Comparison of ENCODE assay signal across 20 cellular contexts in genomic region chr3:44359146-44359751, GRCh38. TPM values are rescaled to one million over a fixed set of nuclear protein-coding genes. Genes with fewer than 3 reads are reported as not detected.
DNase-seq lines count a peak whose midpoint lies in the region; TF ChIP-seq lines count a peak whose summit lies in the region.
"Had no signal": no experiment of that assay in that cellular context is flagged by ENCODE, and none has a peak within 500 bp of the region (broad histone marks: within the 10 kb centered on the region; RNA-seq: fewer than 3 reads in every experiment).

No MANE protein-coding gene starts in this region.

- TSS peak; percentile 75 for BruUV-seq in Calu3 (replicated peaks; lab: Mats Ljungman, UMichigan)

- DNase-seq in Calu3 (no peak), mesenchymal stem cell (peak; percentile 38), GM13977 (ENCODE audit: low spot score) (no peak), cardiac septum (ENCODE audit: low spot score) (no peak), KBM-7 (no peak)
- no peak for DNase-seq in activated naive CD4-positive, alpha-beta T cell treated with anti-CD3 and anti-CD28 coated beads, Interleukin-2, amount 50 U/mL, for 16 hours
- DNase-seq: ACHN; activated CD4-positive, alpha-beta T cell treated with anti-CD3 and anti-CD28 coated beads, Interleukin-2, amount 50 U/mL, for 1 hour; brain microvascular endothelial cell; DMS79; effector memory CD4-positive, alpha-beta T cell; head of caudate nucleus; NCI-H1417 treated with DMSO at 0.1 percent for 48 hours; NCI-H2171 treated with DMSO at 0.1 percent for 48 hours; RPMI8226; stimulated activated CD4-positive, alpha-beta T cell treated with anti-CD3 and anti-CD28 coated beads, Interleukin-2, amount 100 ng/mL, for 24 hours had no signal

- H3K27me3 Mint-ChIP-seq in Calu3 (ENCODE audit: unreplicated experiment): no peaks in the 10 kb centered on the region

- H3K4me2 ChIP-seq in mesenchymal stem cell (ENCODE audit: low read length, poor library complexity, severe bottlenecking): no peak overlapping the region

- H2BK15ac ChIP-seq in mesenchymal stem cell (ENCODE audit: low read depth, poor library complexity, severe bottlenecking): no peak overlapping the region

- no peak overlapping the region for H3K4ac ChIP-seq in mesenchymal stem cell (ENCODE audit: low read depth in 1 of 2, low read length in 2 of 2)

- no peak overlapping the region for H2BK5ac ChIP-seq in mesenchymal stem cell (ENCODE audit: low read depth, low read length, poor library complexity, severe bottlenecking)

- H3K36me3 ChIP-seq in HUES6 (ENCODE audit: control insufficient read depth, insufficient read depth, low read length): peaks cover 6% of the 10 kb centered on the region; the same call in 1 of the 2 replicates
- H3K36me3 ChIP-seq in ectodermal cell (ENCODE audit: control insufficient read depth, insufficient read depth, low read length): no peaks in the 10 kb centered on the region
- H3K36me3 ChIP-seq in mesenchymal stem cell (ENCODE audit: control insufficient read depth in 1 of 2, insufficient read depth in 2 of 2, low read depth in 1 of 2, low read length in 2 of 2): peaks cover 0 to 25% of the 10 kb centered on the region in 2 experiments
- H3K36me3 ChIP-seq: brain microvascular endothelial cell had no signal

- CTCF ChIA-PET in Calu3 (lab: Charles Lee): interaction anchor here (0.5 to 0.6 kb wide), 2 partner anchors 27 to 383 kb away, joined by 5 to 6 read pairs; no protein-coding TSS in a partner anchor

- peak overlapping the region; percentile 20; the same call in 1 of the 2 replicates for H3K4me3 ChIP-seq in HUES6 (ENCODE audit: low read depth, low read length)
- H3K4me3 ChIP-seq in ectodermal cell (ENCODE audit: insufficient read depth, low read depth, low read length): no peak overlapping the region
- H3K4me3 ChIP-seq in mesenchymal stem cell (ENCODE audit: insufficient read depth in 1 of 2, low read depth in 1 of 2, low read length in 2 of 2): no peak overlapping the region
- H3K4me3 ChIP-seq: vagina had no signal

- H3K4me3 Mint-ChIP-seq in Calu3 (ENCODE audit: low read depth, unreplicated experiment): no peak overlapping the region

- H4K91ac ChIP-seq in mesenchymal stem cell (ENCODE audit: low read length): no peak overlapping the region

- H2AK5ac ChIP-seq in mesenchymal stem cell (ENCODE audit: low read length, severe bottlenecking): peak overlapping the region; percentile 80

- no peak overlapping the region for H3K9ac ChIP-seq in HUES6 (ENCODE audit: low read length)
- no peak overlapping the region for H3K9ac ChIP-seq in mesenchymal stem cell (ENCODE audit: low read length)

- H3K27me3 ChIP-seq in HUES6 (ENCODE audit: control insufficient read depth, insufficient read depth, low read length): no peaks in the 10 kb centered on the region
- no peaks in the 10 kb centered on the region for H3K27me3 ChIP-seq in ectodermal cell (ENCODE audit: control insufficient read depth, insufficient read depth, low read length, poor library complexity, severe bottlenecking)
- H3K27me3 ChIP-seq in mesenchymal stem cell (ENCODE audit: control insufficient read depth in 1 of 2, insufficient read depth in 1 of 2, low read length in 2 of 2): no peaks in the 10 kb centered on the region
- H3K27me3 ChIP-seq: brain microvascular endothelial cell, vagina had no signal

- H4K8ac ChIP-seq in mesenchymal stem cell (ENCODE audit: low read length): no peak overlapping the region

- H2AFZ ChIP-seq in mesenchymal stem cell (ENCODE audit: low read depth, low read length): no peak overlapping the region

- H3K9me3 ChIP-seq in HUES6 (ENCODE audit: control insufficient read depth, insufficient read depth, low read depth, low read length) (no peaks in the 10 kb centered on the region), ectodermal cell (ENCODE audit: control insufficient read depth, low read length) (no peaks in the 10 kb centered on the region), mesenchymal stem cell (ENCODE audit: control insufficient read depth, low read length) (no peaks in the 10 kb centered on the region)
- H3K9me3 ChIP-seq: vagina had no signal

- peaks cover 29% of the 10 kb centered on the region for H3K4me1 Mint-ChIP-seq in Calu3 (ENCODE audit: low read depth, unreplicated experiment)

- intact Hi-C loops in Calu3 (cut with micrococcal nuclease; ENCODE audit: unreplicated experiment): no loop called here
- intact Hi-C loops in cardiac septum (cut with DNase I): no loop called here

- no peak overlapping the region for H3K14ac ChIP-seq in mesenchymal stem cell (ENCODE audit: low read length in 2 of 2)

- H2BK120ac ChIP-seq in mesenchymal stem cell (ENCODE audit: low read depth, low read length): no peak overlapping the region

- H2BK12ac ChIP-seq in mesenchymal stem cell (ENCODE audit: low read length in 2 of 2): no peak overlapping the region

- no peak overlapping the region for H3K27ac ChIP-seq in HUES6 (ENCODE audit: low read depth, low read length)
- H3K27ac ChIP-seq in ectodermal cell (ENCODE audit: insufficient read depth, low read depth, low read length, poor library complexity, severe bottlenecking): peak overlapping the region; percentile 90
- H3K27ac ChIP-seq in mesenchymal stem cell (ENCODE audit: low read length, poor library complexity, severe bottlenecking): no peak overlapping the region
- H3K27ac ChIP-seq: brain microvascular endothelial cell, vagina had no signal

- peaks cover 25% of the 10 kb centered on the region for H3K4me1 ChIP-seq in HUES6 (ENCODE audit: control insufficient read depth, insufficient read depth, low read length)
- H3K4me1 ChIP-seq in ectodermal cell (ENCODE audit: control insufficient read depth, insufficient read depth, low read length): peaks cover 16% of the 10 kb centered on the region
- peaks cover 9% of the 10 kb centered on the region for H3K4me1 ChIP-seq in mesenchymal stem cell (ENCODE audit: control insufficient read depth, insufficient read depth, low read depth, low read length)
- H3K4me1 ChIP-seq: vagina had no signal

- no peaks in the 10 kb centered on the region for H3K9me3 Mint-ChIP-seq in Calu3 (ENCODE audit: low read depth, unreplicated experiment)
- H3K9me3 Mint-ChIP-seq: activated naive CD4-positive, alpha-beta T cell treated with anti-CD3 and anti-CD28 coated beads, Interleukin-2, amount 50 U/mL, for 72 hours had no signal

- WGBS in ectodermal cell, 2 experiments: 30 to 37% methylated on average over 3 of the region's 3 CpGs
- 15% methylated on average over 2 of the region's 3 CpGs for WGBS in mesenchymal stem cell

- H3K27ac Mint-ChIP-seq in Calu3 (ENCODE audit: unreplicated experiment): no peak overlapping the region
- H3K27ac Mint-ChIP-seq: activated naive CD4-positive, alpha-beta T cell treated with anti-CD3 and anti-CD28 coated beads, Interleukin-2, amount 50 U/mL, for 72 hours had no signal

- in situ Hi-C loops in GM13977 (cut with MboI; ENCODE audit: low pct_unique_long_range_greater_than_20kb, low sequenced_read_pairs, unreplicated experiment) (no loop called here), KBM-7 (cut with MboI; ENCODE audit: low pct_unique_long_range_greater_than_20kb, low sequenced_read_pairs) (no loop called here)

- peak overlapping the region; percentile 4 to 12 for H3K18ac ChIP-seq in mesenchymal stem cell (ENCODE audit: low read depth in 1 of 2, low read length in 2 of 2)

- H3K36me3 Mint-ChIP-seq in Calu3 (ENCODE audit: insufficient read depth, unreplicated experiment): no peaks in the 10 kb centered on the region
- H3K36me3 Mint-ChIP-seq: activated naive CD4-positive, alpha-beta T cell treated with anti-CD3 and anti-CD28 coated beads, Interleukin-2, amount 50 U/mL, for 72 hours had no signal

- H3K23ac ChIP-seq in mesenchymal stem cell (ENCODE audit: low read length in 2 of 2): no peak overlapping the region

- peaks cover 15% of the 10 kb centered on the region for H3K79me1 ChIP-seq in mesenchymal stem cell (replicated peaks; ENCODE audit: low read length, poor library complexity, severe bottlenecking)

- TF ChIP-seq CTCF in Calu3 (IDR thresholded peaks at IDR 0.05; ENCODE audit: unreplicated experiment): no peak
- no peak for TF ChIP-seq CTCF in GM13977 (IDR thresholded peaks at IDR 0.05; ENCODE audit: extremely low read depth, insufficient read depth, missing control alignments)

RNA-seq across cellular contexts. Expression of gene TCAIM, which starts 20.7 kb away (rescaled TPM):
- total RNA-seq in Calu3 (2022) (24.3 and 24.9 TPM in 2 replicates), cardiac septum (36.5 TPM)
- 26.3 TPM for polyA plus RNA-seq in ectodermal cell (2013, experiment 1 of 4)
- polyA plus RNA-seq in ectodermal cell (2013, experiment 2 of 4): 26.3 TPM
- 22.5 TPM for polyA plus RNA-seq in ectodermal cell (2013, experiment 3 of 4)
- polyA plus RNA-seq in ectodermal cell (2013, experiment 4 of 4): 24.8 TPM
- 30.2 TPM for polyA plus RNA-seq in mesenchymal stem cell (2013, experiment 1 of 2)
- polyA plus RNA-seq in mesenchymal stem cell (2013, experiment 2 of 2): 32.9 TPM
